In genomic region chr4:94385452-94385851, GRCh38 we compare ENCODE assay signal across 10 cellular contexts. TPM values are rescaled to one million over a fixed set of nuclear protein-coding genes. Genes with fewer than 3 reads are reported as not detected.
"Had no signal": no experiment of that assay in that cellular context is flagged by ENCODE, and none has a peak within 500 bp of the region (broad histone marks: within the 10 kb centered on the region; RNA-seq: fewer than 3 reads in every experiment).

No MANE protein-coding gene starts in this region.

RNA-seq across cellular contexts. Expression of gene HPGDS, which starts 42.8 kb away (rescaled TPM):
- total RNA-seq: chondrocyte, dermis blood vessel endothelial cell, dermis microvascular lymphatic vessel endothelial cell, endodermal cell, endothelial cell of umbilical vein, epithelial cell of proximal tubule, esophagus mucosa, fibroblast of lung, foreskin keratinocyte, glomerular endothelial cell had no signal
- polyA plus RNA-seq: endothelial cell of umbilical vein, fibroblast of lung, foreskin keratinocyte had no signal
